1 cellular context compared by ENCODE assay signal in genomic region chrX:68985135-68985725, GRCh38.
TF ChIP-seq lines count a peak whose summit lies in the region.

No MANE protein-coding gene starts in this region.

TF ChIP-seq in GM23338, 12 proteins besides CTCF, POLR2A, EP300 and RAD21 (continued from another document):
- TF ChIP-seq ZNF462 (CRISPR knock-in tag; IDR thresholded peaks at IDR 0.05): no peak
- no peak for TF ChIP-seq STAT1 (IDR thresholded peaks at IDR 0.05; ENCODE audit: unreplicated experiment)
- no peak for TF ChIP-seq ZNF114 (CRISPR knock-in tag; IDR thresholded peaks at IDR 0.05)
- no peak for TF ChIP-seq JUNB (IDR thresholded peaks at IDR 0.05; ENCODE audit: unreplicated experiment)
